Comparison of ENCODE assay signal across 12 cellular contexts in genomic region chr17:59333845-59334244, GRCh38. TPM values are rescaled to one million over a fixed set of nuclear protein-coding genes. Genes with fewer than 3 reads are reported as not detected.
A peak's percentile ranks its signal among the peaks of the same experiment; 100 is the strongest.
DNase-seq lines count a peak whose midpoint lies in the region; ATAC-seq and TF ChIP-seq lines count a peak whose summit lies in the region.
"Had no signal": no experiment of that assay in that cellular context is flagged by ENCODE, and none has a peak within 500 bp of the region (broad histone marks: within the 10 kb centered on the region; RNA-seq: fewer than 3 reads in every experiment).

No MANE protein-coding gene starts in this region.

- no peak for TF ChIP-seq CTCF in Peyer's patch (IDR thresholded peaks at IDR 0.05)

- no peak for ATAC-seq in activated CD4-positive, alpha-beta T cell treated with anti-CD3 and anti-CD28 coated beads for 36 hours
- ATAC-seq in HG03565 (IDR thresholded peaks at IDR 0.05; ENCODE audit: unreplicated experiment), result no peak

- intact Hi-C loops in activated CD4-positive, alpha-beta T cell treated with anti-CD3 and anti-CD28 coated beads for 36 hours (cut with DNase I, micrococcal nuclease), result loop anchor here (2.0 to 10.0 kb wide), 4 partner anchors 29 to 1261 kb away; partner anchors contain the start of gene TRIM37 (in 1 of the 2)
- intact Hi-C loops in activated CD4-positive, alpha-beta T cell treated with anti-CD3 and anti-CD28 coated beads, Interleukin-2, amount 10 ng/mL, durations not matched to agents 24 days and 14 days (cut with micrococcal nuclease), result loop anchor here (5.0 kb wide), 1 partner anchor 233 kb away; the partner anchor contains the start of gene DHX40
- intact Hi-C loops in activated T-helper 1 cell treated with anti-CD3 and anti-CD28 coated beads, Interleukin-12 subunit alpha, Interleukin-12 subunit beta, Interleukin-2, Interleukin-4 antibody, amounts not matched to agents 30 ng/mL and 10 ng/mL and 1 ng/mL, durations not matched to agents 14 hours and 24 hours and 36 hours (cut with micrococcal nuclease), result no loop called here

- peak overlapping the region; percentile 2 to 91 (median 32) for H3K9ac ChIP-seq in subcutaneous abdominal adipose tissue (ENCODE audit: low read length in 5 of 5)

- H3K4me1 ChIP-seq in subcutaneous abdominal adipose tissue (ENCODE audit: control insufficient read depth in 5 of 5, insufficient read depth in 5 of 5, low read length in 5 of 5) (peaks cover 20 to 68% (median 67%) of the 10 kb centered on the region in 5 donors), Peyer's patch (peaks cover 2 to 43% (median 19%) of the 10 kb centered on the region in 4 donors)

- H3K27ac ChIP-seq in layer of hippocampus (ENCODE audit: low read depth, low read length), result peak overlapping the region; percentile 92
- H3K27ac ChIP-seq in subcutaneous abdominal adipose tissue (ENCODE audit: low read depth, low read length), result peak overlapping the region; percentile 97
- H3K27ac ChIP-seq in Peyer's patch, result no peak overlapping the region

- H3K4me1 Mint-ChIP-seq in activated CD4-positive, alpha-beta T cell treated with anti-CD3 and anti-CD28 coated beads for 36 hours, result peaks cover 54% of the 10 kb centered on the region
- peaks cover 38% of the 10 kb centered on the region for H3K4me1 Mint-ChIP-seq in activated CD4-positive, alpha-beta T cell treated with anti-CD3 and anti-CD28 coated beads, Interleukin-2, amount 10 ng/mL, durations not matched to agents 24 days and 14 days
- peaks cover 35% of the 10 kb centered on the region for H3K4me1 Mint-ChIP-seq in activated T-helper 1 cell treated with anti-CD3 and anti-CD28 coated beads, Interleukin-12 subunit alpha, Interleukin-12 subunit beta, Interleukin-2, Interleukin-4 antibody, amounts not matched to agents 30 ng/mL and 10 ng/mL and 1 ng/mL, durations not matched to agents 14 hours and 24 hours and 36 hours (ENCODE audit: low read depth)

- POLR2A ChIA-PET in activated CD4-positive, alpha-beta T cell treated with anti-CD3 and anti-CD28 coated beads for 36 hours (lab: Charles Lee), result interaction anchor here (0.6 to 0.7 kb wide), 2 partner anchors 91 to 105 kb away, joined by 3 to 9 read pairs; no protein-coding TSS in a partner anchor

- no peak for DNase-seq in activated CD4-positive, alpha-beta T cell treated with anti-CD3 and anti-CD28 coated beads for 36 hours
- DNase-seq in activated CD4-positive, alpha-beta T cell treated with anti-CD3 and anti-CD28 coated beads, Interleukin-2, amount 10 ng/mL, durations not matched to agents 24 days and 14 days, result no peak
- no peak for DNase-seq in activated T-helper 1 cell treated with anti-CD3 and anti-CD28 coated beads, Interleukin-12 subunit alpha, Interleukin-12 subunit beta, Interleukin-2, Interleukin-4 antibody, amounts not matched to agents 30 ng/mL and 10 ng/mL and 1 ng/mL, durations not matched to agents 14 hours and 24 hours and 36 hours (ENCODE audit: low spot score)
- DNase-seq in iPS-NIHi11 (ENCODE audit: low spot score) (no peak), Peyer's patch (no peak)
- DNase-seq: activated effector memory CD4-positive, alpha-beta T cell treated with anti-CD3 and anti-CD28 coated beads, Interleukin-2, amount 50 U/mL, for 16 hours; effector memory CD4-positive, alpha-beta T cell; occipital lobe had no signal

- H3K4me3 ChIP-seq in subcutaneous abdominal adipose tissue (ENCODE audit: low read depth in 1 of 5, low read length in 5 of 5) (peak overlapping the region; percentile 40 to 89 (median 87)), Peyer's patch (peak overlapping the region in 1 of 4 donors; percentile 99)
- H3K4me3 ChIP-seq: HAP-1 had no signal

- no peaks in the 10 kb centered on the region for H3K27me3 Mint-ChIP-seq in activated CD4-positive, alpha-beta T cell treated with anti-CD3 and anti-CD28 coated beads for 36 hours
- H3K27me3 Mint-ChIP-seq in activated CD4-positive, alpha-beta T cell treated with anti-CD3 and anti-CD28 coated beads, Interleukin-2, amount 10 ng/mL, durations not matched to agents 24 days and 14 days, result peaks cover 15% of the 10 kb centered on the region
- H3K27me3 Mint-ChIP-seq in activated T-helper 1 cell treated with anti-CD3 and anti-CD28 coated beads, Interleukin-12 subunit alpha, Interleukin-12 subunit beta, Interleukin-2, Interleukin-4 antibody, amounts not matched to agents 30 ng/mL and 10 ng/mL and 1 ng/mL, durations not matched to agents 14 hours and 24 hours and 36 hours (ENCODE audit: insufficient read depth), result peaks cover 27% of the 10 kb centered on the region

- H3K36me3 ChIP-seq in subcutaneous abdominal adipose tissue (ENCODE audit: control insufficient read depth in 5 of 5, insufficient read depth in 5 of 5, low read length in 5 of 5) (no peaks in the 10 kb centered on the region), Peyer's patch (no peaks in the 10 kb centered on the region)
- H3K36me3 ChIP-seq: HAP-1 had no signal

- no peaks in the 10 kb centered on the region for H3K27me3 ChIP-seq in layer of hippocampus (ENCODE audit: control insufficient read depth, insufficient read depth, low read length)
- H3K27me3 ChIP-seq in subcutaneous abdominal adipose tissue (ENCODE audit: control insufficient read depth in 5 of 5, insufficient read depth in 4 of 5, low read length in 5 of 5), result no peaks in the 10 kb centered on the region
- no peaks in the 10 kb centered on the region for H3K27me3 ChIP-seq in Peyer's patch

- H3K4me3 Mint-ChIP-seq in activated CD4-positive, alpha-beta T cell treated with anti-CD3 and anti-CD28 coated beads for 36 hours, result peak overlapping the region; percentile 81
- H3K4me3 Mint-ChIP-seq in activated CD4-positive, alpha-beta T cell treated with anti-CD3 and anti-CD28 coated beads, Interleukin-2, amount 10 ng/mL, durations not matched to agents 24 days and 14 days, result no peak overlapping the region
- peak overlapping the region; percentile 89 for H3K4me3 Mint-ChIP-seq in activated T-helper 1 cell treated with anti-CD3 and anti-CD28 coated beads, Interleukin-12 subunit alpha, Interleukin-12 subunit beta, Interleukin-2, Interleukin-4 antibody, amounts not matched to agents 30 ng/mL and 10 ng/mL and 1 ng/mL, durations not matched to agents 14 hours and 24 hours and 36 hours

- H3K27ac Mint-ChIP-seq in activated CD4-positive, alpha-beta T cell treated with anti-CD3 and anti-CD28 coated beads for 36 hours, result no peak overlapping the region
- H3K27ac Mint-ChIP-seq in activated CD4-positive, alpha-beta T cell treated with anti-CD3 and anti-CD28 coated beads, Interleukin-2, amount 10 ng/mL, durations not matched to agents 24 days and 14 days, result no peak overlapping the region
- H3K27ac Mint-ChIP-seq in activated T-helper 1 cell treated with anti-CD3 and anti-CD28 coated beads, Interleukin-12 subunit alpha, Interleukin-12 subunit beta, Interleukin-2, Interleukin-4 antibody, amounts not matched to agents 30 ng/mL and 10 ng/mL and 1 ng/mL, durations not matched to agents 14 hours and 24 hours and 36 hours, result no peak overlapping the region

- H3K9me3 Mint-ChIP-seq in activated CD4-positive, alpha-beta T cell treated with anti-CD3 and anti-CD28 coated beads for 36 hours (ENCODE audit: low read depth), result no peaks in the 10 kb centered on the region
- no peaks in the 10 kb centered on the region for H3K9me3 Mint-ChIP-seq in activated CD4-positive, alpha-beta T cell treated with anti-CD3 and anti-CD28 coated beads, Interleukin-2, amount 10 ng/mL, durations not matched to agents 24 days and 14 days
- no peaks in the 10 kb centered on the region for H3K9me3 Mint-ChIP-seq in activated T-helper 1 cell treated with anti-CD3 and anti-CD28 coated beads, Interleukin-12 subunit alpha, Interleukin-12 subunit beta, Interleukin-2, Interleukin-4 antibody, amounts not matched to agents 30 ng/mL and 10 ng/mL and 1 ng/mL, durations not matched to agents 14 hours and 24 hours and 36 hours

- no peak for TF ChIP-seq POLR2A in Peyer's patch (IDR thresholded peaks at IDR 0.05)

- H3K36me3 Mint-ChIP-seq in activated CD4-positive, alpha-beta T cell treated with anti-CD3 and anti-CD28 coated beads for 36 hours (ENCODE audit: low read depth), result no peaks in the 10 kb centered on the region
- H3K36me3 Mint-ChIP-seq in activated CD4-positive, alpha-beta T cell treated with anti-CD3 and anti-CD28 coated beads, Interleukin-2, amount 10 ng/mL, durations not matched to agents 24 days and 14 days (ENCODE audit: low read depth), result peaks cover 2% of the 10 kb centered on the region
- no peaks in the 10 kb centered on the region for H3K36me3 Mint-ChIP-seq in activated T-helper 1 cell treated with anti-CD3 and anti-CD28 coated beads, Interleukin-12 subunit alpha, Interleukin-12 subunit beta, Interleukin-2, Interleukin-4 antibody, amounts not matched to agents 30 ng/mL and 10 ng/mL and 1 ng/mL, durations not matched to agents 14 hours and 24 hours and 36 hours (ENCODE audit: low read depth)

- H3K9me3 ChIP-seq in subcutaneous abdominal adipose tissue (ENCODE audit: control insufficient read depth in 5 of 5, low read length in 5 of 5), result no peaks in the 10 kb centered on the region
- no peaks in the 10 kb centered on the region for H3K9me3 ChIP-seq in Peyer's patch
- H3K9me3 ChIP-seq: HAP-1 had no signal

- CTCF ChIA-PET in activated CD4-positive, alpha-beta T cell treated with anti-CD3 and anti-CD28 coated beads for 36 hours (lab: Charles Lee), result interaction anchor here (0.5 to 1.6 kb wide), 2 partner anchors 13 to 105 kb away, joined by 3 to 7 read pairs; no protein-coding TSS in a partner anchor

RNA-seq across cellular contexts. Expression of gene YPEL2, which starts 2.4 kb away (rescaled TPM):
- 1 to 10 TPM; 4.3 to 6.9 TPM for total RNA-seq in activated CD4-positive, alpha-beta T cell treated with anti-CD3 and anti-CD28 coated beads for 36 hours
- 6.2 and 7.0 TPM in 2 replicates for total RNA-seq in activated CD4-positive, alpha-beta T cell treated with anti-CD3 and anti-CD28 coated beads, Interleukin-2, amount 10 ng/mL, durations not matched to agents 24 days and 14 days
- total RNA-seq in activated T-helper 1 cell treated with anti-CD3 and anti-CD28 coated beads, Interleukin-12 subunit alpha, Interleukin-12 subunit beta, Interleukin-2, Interleukin-4 antibody, amounts not matched to agents 30 ng/mL and 10 ng/mL and 1 ng/mL, durations not matched to agents 14 hours and 24 hours and 36 hours, result 7.4 and 7.9 TPM in 2 replicates
- 10 to 100 TPM; 16.5 to 24.1 (median 21.8) TPM for total RNA-seq in Peyer's patch

Comparison
In these comparisons a context has a peak if more than half of its experiments do, and no peak if none do; other contexts are left out.
1. H3K27ac ChIP-seq: peak in layer of hippocampus (single experiment) and subcutaneous abdominal adipose tissue (single experiment); none in Peyer's patch (0 of 4).